In genomic region chr3:114332342-114333179, GRCh38 we compare ENCODE assay signal across 12 cellular contexts. TPM values are rescaled to one million over a fixed set of nuclear protein-coding genes. Genes with fewer than 3 reads are reported as not detected.
DNase-seq lines count a peak whose midpoint lies in the region; ATAC-seq and TF ChIP-seq lines count a peak whose summit lies in the region.
"Had no signal": no experiment of that assay in that cellular context is flagged by ENCODE, and none has a peak within 500 bp of the region (broad histone marks: within the 10 kb centered on the region; RNA-seq: fewer than 3 reads in every experiment).

No MANE protein-coding gene starts in this region.

- no peaks in the 10 kb centered on the region for H3K27me3 Mint-ChIP-seq in activated T-cell treated with anti-CD3 and anti-CD28 coated beads, Interleukin-2, amount 50 U/mL, for 24 hours
- H3K27me3 Mint-ChIP-seq in activated CD8-positive, alpha-beta T cell treated with anti-CD3 and anti-CD28 coated beads for 36 hours = no peaks in the 10 kb centered on the region
- H3K27me3 Mint-ChIP-seq in stimulated activated naive CD8-positive, alpha-beta T cell treated with anti-CD3 and anti-CD28 coated beads, Interleukin-15, Interleukin-2, amounts not matched to agents 100 ng/mL and 50 ng/mL, for 24 hours = no peaks in the 10 kb centered on the region

- H3K4me3 Mint-ChIP-seq in activated T-cell treated with anti-CD3 and anti-CD28 coated beads, Interleukin-2, amount 50 U/mL, for 24 hours = peak overlapping the region; percentile 49
- H3K4me3 Mint-ChIP-seq in activated CD8-positive, alpha-beta T cell treated with anti-CD3 and anti-CD28 coated beads for 36 hours = peak overlapping the region; percentile 50
- H3K4me3 Mint-ChIP-seq in stimulated activated naive CD8-positive, alpha-beta T cell treated with anti-CD3 and anti-CD28 coated beads, Interleukin-15, Interleukin-2, amounts not matched to agents 100 ng/mL and 50 ng/mL, for 24 hours = peak overlapping the region; percentile 57

- H3K4me1 Mint-ChIP-seq in activated T-cell treated with anti-CD3 and anti-CD28 coated beads, Interleukin-2, amount 50 U/mL, for 24 hours (ENCODE audit: low read depth) = peaks cover 91% of the 10 kb centered on the region
- peaks cover 82% of the 10 kb centered on the region for H3K4me1 Mint-ChIP-seq in activated CD8-positive, alpha-beta T cell treated with anti-CD3 and anti-CD28 coated beads for 36 hours (ENCODE audit: low read depth)
- H3K4me1 Mint-ChIP-seq in stimulated activated naive CD8-positive, alpha-beta T cell treated with anti-CD3 and anti-CD28 coated beads, Interleukin-15, Interleukin-2, amounts not matched to agents 100 ng/mL and 50 ng/mL, for 24 hours (ENCODE audit: low read depth) = peaks cover 96% of the 10 kb centered on the region

- CTCF ChIA-PET in activated CD8-positive, alpha-beta T cell treated with anti-CD3 and anti-CD28 coated beads for 36 hours (lab: Charles Lee) = no interaction called here

- H3K9me3 Mint-ChIP-seq in activated T-cell treated with anti-CD3 and anti-CD28 coated beads, Interleukin-2, amount 50 U/mL, for 24 hours = no peaks in the 10 kb centered on the region
- H3K9me3 Mint-ChIP-seq in activated CD8-positive, alpha-beta T cell treated with anti-CD3 and anti-CD28 coated beads for 36 hours = peaks cover 9% of the 10 kb centered on the region
- H3K9me3 Mint-ChIP-seq in stimulated activated naive CD8-positive, alpha-beta T cell treated with anti-CD3 and anti-CD28 coated beads, Interleukin-15, Interleukin-2, amounts not matched to agents 100 ng/mL and 50 ng/mL, for 24 hours = peaks cover 7% of the 10 kb centered on the region

- peak; percentile 58 for ATAC-seq in HG03095 (IDR thresholded peaks at IDR 0.05; ENCODE audit: unreplicated experiment)
- peak; percentile 48 for ATAC-seq in activated CD8-positive, alpha-beta T cell treated with anti-CD3 and anti-CD28 coated beads for 36 hours
- ATAC-seq: SK-N-SH treated with all-trans-retinoic acid at 6 μM for 48 hours had no signal

- peaks cover 22% of the 10 kb centered on the region for H3K36me3 Mint-ChIP-seq in activated T-cell treated with anti-CD3 and anti-CD28 coated beads, Interleukin-2, amount 50 U/mL, for 24 hours (ENCODE audit: low read depth)
- peaks cover 43% of the 10 kb centered on the region for H3K36me3 Mint-ChIP-seq in activated CD8-positive, alpha-beta T cell treated with anti-CD3 and anti-CD28 coated beads for 36 hours (ENCODE audit: low read depth)
- peaks cover 35% of the 10 kb centered on the region for H3K36me3 Mint-ChIP-seq in stimulated activated naive CD8-positive, alpha-beta T cell treated with anti-CD3 and anti-CD28 coated beads, Interleukin-15, Interleukin-2, amounts not matched to agents 100 ng/mL and 50 ng/mL, for 24 hours (ENCODE audit: low read depth)

- H3K27ac Mint-ChIP-seq in activated T-cell treated with anti-CD3 and anti-CD28 coated beads, Interleukin-2, amount 50 U/mL, for 24 hours = peak overlapping the region; percentile 94
- peak overlapping the region; percentile 97 for H3K27ac Mint-ChIP-seq in activated CD8-positive, alpha-beta T cell treated with anti-CD3 and anti-CD28 coated beads for 36 hours
- peak overlapping the region; percentile 95 for H3K27ac Mint-ChIP-seq in stimulated activated naive CD8-positive, alpha-beta T cell treated with anti-CD3 and anti-CD28 coated beads, Interleukin-15, Interleukin-2, amounts not matched to agents 100 ng/mL and 50 ng/mL, for 24 hours

- no peak for TF ChIP-seq CTCF in activated CD8-positive, alpha-beta T cell treated with anti-CD3 and anti-CD28 coated beads for 36 hours (IDR thresholded peaks at IDR 0.05)
- TF ChIP-seq CTCF in GM20000 (IDR thresholded peaks at IDR 0.05; ENCODE audit: extremely low read depth, missing control alignments) = no peak

- intact Hi-C loops in activated CD8-positive, alpha-beta T cell treated with anti-CD3 and anti-CD28 coated beads for 36 hours (cut with micrococcal nuclease) = loop anchor here (5.0 kb wide), 2 partner anchors 40 to 110 kb away; partner anchors contain the start of gene TIGIT
- intact Hi-C loops in cardiac septum (cut with DNase I) = no loop called here

- DNase-seq in activated T-cell treated with anti-CD3 and anti-CD28 coated beads, Interleukin-2, amount 50 U/mL, for 24 hours = no peak
- DNase-seq in activated T-cell treated with anti-CD3 and anti-CD28 coated beads for 4 hours (no peak), SIG-M5 (lab: John Stamatoyannopoulos, UW) (no peak), GM20000 (ENCODE audit: low spot score) (no peak), cardiac septum (ENCODE audit: low spot score) (no peak)
- no peak for DNase-seq in activated CD8-positive, alpha-beta T cell treated with anti-CD3 and anti-CD28 coated beads for 36 hours
- DNase-seq: GF-D8; stimulated activated naive CD4-positive, alpha-beta T cell had no signal

- POLR2A ChIA-PET in activated CD8-positive, alpha-beta T cell treated with anti-CD3 and anti-CD28 coated beads for 36 hours (lab: Charles Lee) = interaction anchor here (0.7 to 1.6 kb wide), 2 partner anchors 9 to 16 kb away, joined by 5 read pairs; no protein-coding TSS in a partner anchor

RNA-seq across cellular contexts. Expression of gene TIGIT, which starts 38.7 kb away (rescaled TPM):
- 10 to 100 TPM; 72.8 to 73.5 TPM for total RNA-seq in activated CD8-positive, alpha-beta T cell treated with anti-CD3 and anti-CD28 coated beads for 36 hours
- 0.32 TPM for total RNA-seq in cardiac septum
- total RNA-seq: dermis microvascular lymphatic vessel endothelial cell had no signal

Comparison
In these comparisons a context has a peak if more than half of its experiments do, and no peak if none do; other contexts are left out.
1. RNA of gene TIGIT, which starts 38.7 kb away (total RNA-seq): 72.8 to 73.5 TPM in activated CD8-positive, alpha-beta T cell treated with anti-CD3 and anti-CD28 coated beads for 36 hours; 0.32 TPM in cardiac septum (single experiment); every median in the first group is over 10 times any median in the second.
2. Peak in every context shown above with its lines, with median percentiles within 50 percentile points of each other: H3K27ac Mint-ChIP-seq and H3K4me3 Mint-ChIP-seq.